In genomic region chr3:180457238-180457637, GRCh38 we compare ENCODE assay signal across 1 cellular context.
TF ChIP-seq lines count a peak whose summit lies in the region.

No MANE protein-coding gene starts in this region.

TF ChIP-seq in GM12878, 131 proteins besides CTCF, POLR2A, EP300 and RAD21 (continued from another document):
- TF ChIP-seq MLLT1 (IDR thresholded peaks at IDR 0.05) (no peak), NRF1 (conservative IDR thresholded peaks at IDR 0.05; ENCODE audit: low read depth, low read length) (no peak), ZBTB33 (IDR thresholded peaks at IDR 0.05) (no peak), IRF4 (IDR thresholded peaks at IDR 0.05; ENCODE audit: low read depth, low read length) (no peak), PKNOX1 (IDR thresholded peaks at IDR 0.05) (no peak), POU2F2 (IDR thresholded peaks at IDR 0.05; ENCODE audit: borderline replicate concordance, low read depth, low read length) (no peak), FOXM1 (IDR thresholded peaks at IDR 0.05; ENCODE audit: low read depth, low read length) (no peak), ZBTB40 (IDR thresholded peaks at IDR 0.05; ENCODE audit: borderline replicate concordance) (no peak)
